Comparison of ENCODE assay signal across 7 cellular contexts in genomic region chr11:110026823-110027626, GRCh38.
DNase-seq lines count a peak whose midpoint lies in the region; ATAC-seq lines count a peak whose summit lies in the region.

No MANE protein-coding gene starts in this region.

- no peaks in the 10 kb centered on the region for H3K4me1 Mint-ChIP-seq in T-helper 17 cell
- peaks cover 23 to 29% of the 10 kb centered on the region in 2 donors for H3K4me1 Mint-ChIP-seq in stimulated activated naive B cell treated with anti-CD40 and anti-IgM and Interleukin-4, amounts not matched to agents 10 μg/mL and 1 μg/mL and 100 μg/mL, for 72 hours

- H3K9me3 ChIP-seq in T-helper 17 cell (ENCODE audit: control insufficient read depth, low read length, poor library complexity, severe bottlenecking): no peaks in the 10 kb centered on the region

- H3K27ac Mint-ChIP-seq in T-helper 17 cell: no peak overlapping the region
- H3K27ac Mint-ChIP-seq in stimulated activated naive B cell treated with anti-CD40 and anti-IgM and Interleukin-4, amounts not matched to agents 10 μg/mL and 1 μg/mL and 100 μg/mL, for 72 hours: peak overlapping the region; percentile 95

- peaks cover 5% of the 10 kb centered on the region for H3K27me3 Mint-ChIP-seq in T-helper 17 cell
- peaks cover 32 to 51% of the 10 kb centered on the region in 2 donors for H3K27me3 Mint-ChIP-seq in stimulated activated naive B cell treated with anti-CD40 and anti-IgM and Interleukin-4, amounts not matched to agents 10 μg/mL and 1 μg/mL and 100 μg/mL, for 72 hours

- ATAC-seq in GM19351 (IDR thresholded peaks at IDR 0.05; ENCODE audit: unreplicated experiment): peak; percentile 94
- ATAC-seq in HG03045 (IDR thresholded peaks at IDR 0.05; ENCODE audit: unreplicated experiment): peak; percentile 88
- peak; percentile 74 for ATAC-seq in T-helper 17 cell
- ATAC-seq in stimulated activated naive B cell treated with anti-CD40 and anti-IgM and Interleukin-4, amounts not matched to agents 10 μg/mL and 1 μg/mL and 100 μg/mL, for 72 hours (replicated peaks): peak; percentile 92 to 96

- DNase-seq in T-helper 17 cell (no peak), ecto neural progenitor cell (ENCODE audit: low spot score) (no peak), DMS153 treated with DMSO at 0.1 percent for 48 hours (lab: John Stamatoyannopoulos, UW; ENCODE audit: unreplicated experiment) (no peak), SHP77 (lab: John Stamatoyannopoulos, UW) (no peak)
- DNase-seq in stimulated activated naive B cell treated with anti-CD40 and anti-IgM and Interleukin-4, amounts not matched to agents 10 μg/mL and 1 μg/mL and 100 μg/mL, for 72 hours: peak; percentile 79

- H3K9me3 Mint-ChIP-seq in stimulated activated naive B cell treated with anti-CD40 and anti-IgM and Interleukin-4, amounts not matched to agents 10 μg/mL and 1 μg/mL and 100 μg/mL, for 72 hours: peaks cover 15 to 18% of the 10 kb centered on the region in 2 donors

- H3K36me3 Mint-ChIP-seq in T-helper 17 cell (ENCODE audit: low read depth): no peaks in the 10 kb centered on the region
- H3K36me3 Mint-ChIP-seq in stimulated activated naive B cell treated with anti-CD40 and anti-IgM and Interleukin-4, amounts not matched to agents 10 μg/mL and 1 μg/mL and 100 μg/mL, for 72 hours: peaks cover 18 to 23% of the 10 kb centered on the region in 2 donors

- H3K4me3 Mint-ChIP-seq in T-helper 17 cell: no peak overlapping the region
- H3K4me3 Mint-ChIP-seq in stimulated activated naive B cell treated with anti-CD40 and anti-IgM and Interleukin-4, amounts not matched to agents 10 μg/mL and 1 μg/mL and 100 μg/mL, for 72 hours: peak overlapping the region; percentile 69 to 76
